ENCODE assay signal across 19 cellular contexts in the genomic region with DNA sequence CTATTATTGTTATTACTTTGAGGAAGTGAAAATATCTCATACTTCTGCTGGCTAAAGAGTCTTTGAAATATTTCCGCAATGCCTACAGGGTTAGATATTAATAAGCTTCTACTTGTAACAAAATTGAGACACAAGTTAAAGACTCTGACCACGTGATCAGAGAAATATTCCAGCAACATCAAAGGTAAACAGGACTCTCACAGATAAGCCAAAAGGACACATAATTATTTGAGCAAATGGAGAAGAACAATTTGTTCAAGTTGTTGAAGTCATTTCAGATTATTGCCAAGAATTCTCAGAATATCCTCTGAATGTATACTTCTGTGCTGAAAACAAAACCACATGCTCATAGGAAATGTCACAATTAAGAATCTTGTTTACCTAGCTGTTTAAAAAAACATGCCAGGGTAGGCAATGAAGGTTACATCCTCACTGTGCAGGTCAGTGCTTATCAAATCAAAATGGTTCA.
DNase-seq lines count a peak whose midpoint lies in the region; ATAC-seq, FAIRE-seq and TF ChIP-seq lines count a peak whose summit lies in the region.
"Had no signal": no experiment of that assay in that cellular context is flagged by ENCODE, and none has a peak within 500 bp of the region (broad histone marks: within the 10 kb centered on the region; RNA-seq: fewer than 3 reads in every experiment).

No MANE protein-coding gene starts in this region.

- H3K27ac ChIP-seq in lung (ENCODE audit: low read depth in 1 of 2, low read length in 1 of 2) (no peak overlapping the region), mesenchymal stem cell (ENCODE audit: low read length, poor library complexity, severe bottlenecking) (no peak overlapping the region)

- H3K36me3 ChIP-seq in lung (ENCODE audit: control insufficient read depth in 2 of 2, insufficient read depth in 2 of 2, low read length in 2 of 2) = no peaks in the 10 kb centered on the region
- no peaks in the 10 kb centered on the region for H3K36me3 ChIP-seq in mesenchymal stem cell (ENCODE audit: control insufficient read depth in 1 of 2, insufficient read depth in 2 of 2, low read depth in 1 of 2, low read length in 2 of 2)
- H3K36me3 ChIP-seq: HAP-1 had no signal

- no peak overlapping the region for H4K8ac ChIP-seq in mesenchymal stem cell (ENCODE audit: low read length)

- no peak overlapping the region for H2BK15ac ChIP-seq in mesenchymal stem cell (ENCODE audit: low read depth, poor library complexity, severe bottlenecking)

- no peak overlapping the region for H3K18ac ChIP-seq in mesenchymal stem cell (ENCODE audit: low read depth in 1 of 2, low read length in 2 of 2)

- H3K4me3 ChIP-seq in LNCaP clone FGC (ENCODE audit: low read depth, low read length) = no peak overlapping the region
- H3K4me3 ChIP-seq in lung = no peak overlapping the region
- no peak overlapping the region for H3K4me3 ChIP-seq in mesenchymal stem cell (ENCODE audit: insufficient read depth in 1 of 2, low read depth in 1 of 2, low read length in 2 of 2)
- H3K4me3 ChIP-seq: HAP-1 had no signal

- no peak overlapping the region for H2AFZ ChIP-seq in mesenchymal stem cell (ENCODE audit: low read depth, low read length)

- no peak for FAIRE-seq in GM12891 (lab: Jason Lieb, UNC)
- FAIRE-seq: GM12892, islet of Langerhans had no signal

- WGBS in lung, 2 donors = 41 to 43% methylated on average over 2 of the region's 2 CpGs
- no CpG with 5 or more reads among the region's 2 CpGs for WGBS in mesenchymal stem cell

- H3K9me3 ChIP-seq in lung (ENCODE audit: control insufficient read depth in 2 of 2, insufficient read depth in 1 of 2, low read length in 1 of 2) = no peaks in the 10 kb centered on the region
- no peaks in the 10 kb centered on the region for H3K9me3 ChIP-seq in mesenchymal stem cell (ENCODE audit: control insufficient read depth, low read length)
- H3K9me3 ChIP-seq: HAP-1 had no signal

- TF ChIP-seq CTCF in LNCaP clone FGC (IDR thresholded peaks at IDR 0.05; ENCODE audit: control insufficient read depth, extremely low read depth, insufficient read depth) (no peak), lung (IDR thresholded peaks at IDR 0.05; ENCODE audit: control extremely low read depth, extremely low read depth) (no peak)

- peak; percentile 70 for ATAC-seq in lung (ENCODE audit: insufficient read depth, low FRiP score)
- no peak for ATAC-seq in HG03196 (IDR thresholded peaks at IDR 0.05; ENCODE audit: unreplicated experiment)
- no peak for ATAC-seq in GM21576 (IDR thresholded peaks at IDR 0.05; ENCODE audit: unreplicated experiment)
- ATAC-seq: activated CD4-positive, CD25-positive, alpha-beta regulatory T cell treated with anti-CD3 and anti-CD28 coated beads, Interleukin-2, amount 50 U/mL, for 24 hours; right cardiac atrium had no signal

- no peak for DNase-seq in GM12891 (ENCODE audit: insufficient read length, low spot score)
- peak; percentile 99 for DNase-seq in LNCaP clone FGC (ENCODE audit: low read depth)
- DNase-seq in dedifferentiated amniotic fluid mesenchymal stem cell (ENCODE audit: extremely low spot score) = peak; percentile 17
- DNase-seq in lung (ENCODE audit: low spot score) = no peak
- no peak for DNase-seq in mesenchymal stem cell
- no peak for DNase-seq in NCI-H1092 (lab: John Stamatoyannopoulos, UW)
- DNase-seq: activated effector memory CD4-positive, alpha-beta T cell treated with Interleukin-2 at 50 U/mL for 16 hours; Calu3; NCI-H2107; NCI-H748 treated with DMSO at 0.1 percent for 48 hours; right cardiac atrium; RPMI8226; substantia nigra had no signal

- H3K27me3 ChIP-seq in lung (ENCODE audit: control insufficient read depth, insufficient read depth) (no peaks in the 10 kb centered on the region), mesenchymal stem cell (ENCODE audit: control insufficient read depth in 1 of 2, insufficient read depth in 1 of 2, low read length in 2 of 2) (no peaks in the 10 kb centered on the region)

- no peak overlapping the region for H2BK5ac ChIP-seq in mesenchymal stem cell (ENCODE audit: low read depth, low read length, poor library complexity, severe bottlenecking)

- no peak overlapping the region for H2BK120ac ChIP-seq in mesenchymal stem cell (ENCODE audit: low read depth, low read length)

- H3K4me1 ChIP-seq in lung (ENCODE audit: control insufficient read depth in 2 of 2, insufficient read depth in 2 of 2, low read length in 2 of 2) (no peaks in the 10 kb centered on the region), mesenchymal stem cell (ENCODE audit: control insufficient read depth, insufficient read depth, low read depth, low read length) (no peaks in the 10 kb centered on the region)
- H3K4me1 ChIP-seq: HAP-1 had no signal

- no peak overlapping the region for H4K91ac ChIP-seq in mesenchymal stem cell (ENCODE audit: low read length)

- H3K4ac ChIP-seq in mesenchymal stem cell (ENCODE audit: low read depth in 1 of 2, low read length in 2 of 2) = no peak overlapping the region

- no peak overlapping the region for H3K23ac ChIP-seq in mesenchymal stem cell (ENCODE audit: low read length in 2 of 2)

- no peak overlapping the region for H2BK12ac ChIP-seq in mesenchymal stem cell (ENCODE audit: low read length in 2 of 2)

- H3K4me2 ChIP-seq in mesenchymal stem cell (ENCODE audit: low read length, poor library complexity, severe bottlenecking) = no peak overlapping the region

- no peak overlapping the region for H3K14ac ChIP-seq in mesenchymal stem cell (ENCODE audit: low read length in 2 of 2)

- no peak overlapping the region for H2AK5ac ChIP-seq in mesenchymal stem cell (ENCODE audit: low read length, severe bottlenecking)

- H3K79me1 ChIP-seq in mesenchymal stem cell (replicated peaks; ENCODE audit: low read length, poor library complexity, severe bottlenecking) = no peaks in the 10 kb centered on the region

- no peak for TF ChIP-seq POLR2A in GM12891 (IDR thresholded peaks at IDR 0.05; ENCODE audit: low read depth, low read length)

- no peak overlapping the region for H3K9ac ChIP-seq in mesenchymal stem cell (ENCODE audit: low read length)

TF ChIP-seq in GM12891, 5 proteins besides CTCF, POLR2A, EP300 and RAD21:
- TF ChIP-seq PAX5 (IDR thresholded peaks at IDR 0.05; ENCODE audit: insufficient read depth, low read length, severe bottlenecking) = no peak
- TF ChIP-seq SPI1 (IDR thresholded peaks at IDR 0.05; ENCODE audit: low read depth, low read length) = peak; percentile 24; the same call in 1 of the 2 replicates
- no peak for TF ChIP-seq TAF1 (IDR thresholded peaks at IDR 0.05; ENCODE audit: low read depth, low read length)
- no peak for TF ChIP-seq POU2F2 (IDR thresholded peaks at IDR 0.05; ENCODE audit: low read depth, low read length)
- no peak for TF ChIP-seq POLR2AphosphoS5 (IDR thresholded peaks at IDR 0.05; ENCODE audit: low read depth, low read length)

Comparison
In these comparisons a context has a peak if more than half of its experiments do, and no peak if none do; other contexts are left out.
1. DNase-seq: peak in LNCaP clone FGC (single experiment) and dedifferentiated amniotic fluid mesenchymal stem cell (single experiment); none in GM12891 (single experiment), lung (single experiment), mesenchymal stem cell (single experiment) and NCI-H1092 (single experiment).